ENCODE assay signal across 21 cellular contexts in the genomic region with DNA sequence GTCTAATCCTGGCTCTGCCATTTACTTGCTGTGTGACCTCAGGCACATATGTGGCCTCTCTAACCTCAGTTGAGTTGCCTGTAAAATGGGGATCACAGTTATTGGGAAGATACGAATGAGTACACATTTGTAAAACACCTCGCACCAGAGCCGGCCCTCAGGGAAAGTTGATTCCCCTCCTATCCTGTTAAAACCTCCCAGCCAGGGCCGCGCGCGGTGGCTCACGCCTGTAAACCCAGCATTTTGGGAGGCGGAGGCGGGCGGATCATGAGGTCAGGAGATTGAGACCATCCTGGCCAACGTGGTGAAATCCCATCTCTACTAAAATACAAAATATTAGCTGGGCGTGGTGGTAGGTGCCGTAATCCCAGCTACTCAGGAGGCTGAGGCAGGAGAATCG. TPM values are rescaled to one million over a fixed set of nuclear protein-coding genes. Genes with fewer than 3 reads are reported as not detected.
A peak's percentile ranks its signal among the peaks of the same experiment; 100 is the strongest.
DNase-seq lines count a peak whose midpoint lies in the region; ATAC-seq and TF ChIP-seq lines count a peak whose summit lies in the region.
"Had no signal": no experiment of that assay in that cellular context is flagged by ENCODE, and none has a peak within 500 bp of the region (broad histone marks: within the 10 kb centered on the region; RNA-seq: fewer than 3 reads in every experiment).

No MANE protein-coding gene starts in this region.

- H3K27me3 ChIP-seq in heart left ventricle, result no peaks in the 10 kb centered on the region
- no peaks in the 10 kb centered on the region for H3K27me3 ChIP-seq in HL-60 (ENCODE audit: insufficient read depth, poor library complexity, severe bottlenecking)
- no peaks in the 10 kb centered on the region for H3K27me3 ChIP-seq in neuronal stem cell (ENCODE audit: control insufficient read depth in 3 of 3, insufficient read depth in 3 of 3, low read depth in 1 of 3, low read length in 3 of 3)

- WGBS in heart left ventricle, 4 donors, result 87 to 95% (median 93%) methylated on average over 13 to 15 of the region's 15 CpGs
- WGBS in neuronal stem cell (ENCODE audit: extremely low coverage in 2 of 2, insufficient read length in 2 of 2, insufficient replicate concordance in 1 of 2), 2 donors, result no CpG with 5 or more reads among the region's 15 CpGs

- H3K4me3 ChIP-seq in heart left ventricle, result no peak overlapping the region
- no peak overlapping the region for H3K4me3 ChIP-seq in HL-60 (replicated peaks; ENCODE audit: insufficient read depth, low read length)
- H3K4me3 ChIP-seq in neuronal stem cell (ENCODE audit: low read length in 2 of 2), result no peak overlapping the region
- H3K4me3 ChIP-seq: GM23248, HAP-1, K562 had no signal

- no peak for TF ChIP-seq POLR2A in heart left ventricle (IDR thresholded peaks at IDR 0.05)

- H3K36me3 ChIP-seq in heart left ventricle, result peaks cover 0 to 7% (median 0%) of the 10 kb centered on the region in 9 donors
- peaks cover 0 to 3% of the 10 kb centered on the region in 2 donors for H3K36me3 ChIP-seq in neuronal stem cell (replicated peaks in 1 of 2; ENCODE audit: control insufficient read depth in 2 of 2, insufficient read depth in 2 of 2, low read length in 2 of 2)
- H3K36me3 ChIP-seq: HAP-1 had no signal

- H3K23ac ChIP-seq in neuronal stem cell (ENCODE audit: low read depth, low read length, poor library complexity), result no peak overlapping the region

- no peak overlapping the region for H2BK12ac ChIP-seq in neuronal stem cell (ENCODE audit: low read length)

- H3K9ac ChIP-seq in neuronal stem cell (ENCODE audit: low read depth, low read length, poor library complexity), result no peak overlapping the region
- H3K9ac ChIP-seq: GM23248 had no signal

- H3K27me3 Mint-ChIP-seq in stimulated activated naive B cell treated with anti-CD40 and anti-IgM and Interleukin-4, amounts not matched to agents 10 μg/mL and 1 μg/mL and 100 μg/mL, for 72 hours, result no peaks in the 10 kb centered on the region

- no peak for ATAC-seq in left ventricle myocardium superior
- no peak for ATAC-seq in heart left ventricle
- no peak for ATAC-seq in stimulated activated naive B cell treated with anti-CD40 and anti-IgM and Interleukin-4, amounts not matched to agents 10 μg/mL and 1 μg/mL and 100 μg/mL, for 72 hours (replicated peaks)

- H3K4ac ChIP-seq in neuronal stem cell (ENCODE audit: low read length), result no peak overlapping the region

- no peak overlapping the region for H2AFZ ChIP-seq in neuronal stem cell (ENCODE audit: low read length)
- H2AFZ ChIP-seq: GM23248 had no signal

- peaks cover 22 to 38% of the 10 kb centered on the region in 2 donors for H3K36me3 Mint-ChIP-seq in stimulated activated naive B cell treated with anti-CD40 and anti-IgM and Interleukin-4, amounts not matched to agents 10 μg/mL and 1 μg/mL and 100 μg/mL, for 72 hours
- H3K36me3 Mint-ChIP-seq: CD4-positive, alpha-beta memory T cell had no signal

- H3K79me1 ChIP-seq in neuronal stem cell (ENCODE audit: low read depth, low read length), result peaks cover 1% of the 10 kb centered on the region

- no peak overlapping the region for H3K4me2 ChIP-seq in neuronal stem cell (ENCODE audit: insufficient read depth, low read length, poor library complexity, severe bottlenecking)

- no peak overlapping the region for H4K91ac ChIP-seq in neuronal stem cell (ENCODE audit: low read depth, low read length, poor library complexity)

- H3K4me1 ChIP-seq in heart left ventricle (peaks cover 0 to 38% (median 2%) of the 10 kb centered on the region in 12 donors), neuronal stem cell (ENCODE audit: control insufficient read depth in 2 of 2, insufficient read depth in 1 of 2, low read depth in 1 of 2, low read length in 2 of 2) (peaks cover 0 to 5% of the 10 kb centered on the region in 2 donors)
- H3K4me1 ChIP-seq: HAP-1 had no signal

- TF ChIP-seq CTCF in heart left ventricle (IDR thresholded peaks at IDR 0.05) (no peak), HL-60 (IDR thresholded peaks at IDR 0.05; ENCODE audit: insufficient read depth, low read length) (no peak)

- peaks cover 23 to 26% of the 10 kb centered on the region in 2 donors for H3K4me1 Mint-ChIP-seq in stimulated activated naive B cell treated with anti-CD40 and anti-IgM and Interleukin-4, amounts not matched to agents 10 μg/mL and 1 μg/mL and 100 μg/mL, for 72 hours

- no peaks in the 10 kb centered on the region for H3K9me3 ChIP-seq in heart left ventricle
- H3K9me3 ChIP-seq in neuronal stem cell (replicated peaks in 1 of 2; ENCODE audit: control insufficient read depth in 2 of 2, insufficient read depth in 1 of 2, low read depth in 1 of 2, low read length in 2 of 2), result peaks cover 0 to 19% of the 10 kb centered on the region in 2 donors
- H3K9me3 ChIP-seq: HAP-1 had no signal

- peaks cover 0 to 3% of the 10 kb centered on the region in 2 donors for H3K9me3 Mint-ChIP-seq in stimulated activated naive B cell treated with anti-CD40 and anti-IgM and Interleukin-4, amounts not matched to agents 10 μg/mL and 1 μg/mL and 100 μg/mL, for 72 hours
- H3K9me3 Mint-ChIP-seq: CD4-positive, alpha-beta memory T cell had no signal

- intact Hi-C loops in left ventricle myocardium superior (cut with micrococcal nuclease), result no loop called here
- intact Hi-C loops in heart left ventricle (cut with DNase I), result no loop called here

- H3K18ac ChIP-seq in neuronal stem cell (ENCODE audit: low read length), result no peak overlapping the region

- H2AK5ac ChIP-seq in neuronal stem cell (ENCODE audit: low read depth, low read length), result peak overlapping the region; percentile 20

- no peak overlapping the region for H2BK15ac ChIP-seq in neuronal stem cell (ENCODE audit: low read length)

- no peak overlapping the region for H2BK5ac ChIP-seq in neuronal stem cell (ENCODE audit: low read length)

- DNase-seq in left ventricle myocardium superior (peak; percentile 28), heart left ventricle (no peak), HL-60 (ENCODE audit: low read depth in 1 of 2, low spot score in 1 of 2) (no peak), neuronal stem cell (ENCODE audit: low spot score) (no peak), NCI-H1105 treated with DMSO at 0.1 percent for 48 hours (lab: John Stamatoyannopoulos, UW) (no peak), RPMI8226 (no peak), dermis blood vessel endothelial cell (no peak)
- no peak for DNase-seq in stimulated activated naive B cell treated with anti-CD40 and anti-IgM and Interleukin-4, amounts not matched to agents 10 μg/mL and 1 μg/mL and 100 μg/mL, for 72 hours
- DNase-seq: 8988T; CD4-positive, alpha-beta memory T cell; DMS153; DMS79; GM23248; IMR-90 had no signal

- no peak overlapping the region for H3K4me3 Mint-ChIP-seq in stimulated activated naive B cell treated with anti-CD40 and anti-IgM and Interleukin-4, amounts not matched to agents 10 μg/mL and 1 μg/mL and 100 μg/mL, for 72 hours
- H3K4me3 Mint-ChIP-seq: CD4-positive, alpha-beta memory T cell had no signal

- H4K8ac ChIP-seq in neuronal stem cell (ENCODE audit: low read depth, low read length), result no peak overlapping the region

- H2BK120ac ChIP-seq in neuronal stem cell (ENCODE audit: low read depth, low read length), result no peak overlapping the region

- H3K27ac Mint-ChIP-seq in stimulated activated naive B cell treated with anti-CD40 and anti-IgM and Interleukin-4, amounts not matched to agents 10 μg/mL and 1 μg/mL and 100 μg/mL, for 72 hours, result peak overlapping the region; percentile 92
- H3K27ac Mint-ChIP-seq: CD4-positive, alpha-beta memory T cell had no signal

- H3K27ac ChIP-seq in heart left ventricle (peak overlapping the region in 1 of 12 donors; percentile 70), HL-60 (replicated peaks) (peak overlapping the region; percentile 96), neuronal stem cell (replicated peaks; ENCODE audit: low read length) (no peak overlapping the region)
- H3K27ac ChIP-seq: C4-2B, GM23248 had no signal

- no peak overlapping the region for H3K14ac ChIP-seq in neuronal stem cell (ENCODE audit: low read length)

RNA-seq across cellular contexts. Expression of a gene that starts 7.8 kb away (rescaled TPM):
- 2,596 TPM for total RNA-seq in left ventricle myocardium superior
- 1,000 to 10,000 TPM; 1,340 to 3,074 (median 2,074) TPM for total RNA-seq in heart left ventricle
- 1,000 to 10,000 TPM in 1 of 2 donors, 100 to 1,000 TPM in 1; 425 to 1,204 TPM for polyA plus RNA-seq in heart left ventricle
- not detected for polyA plus RNA-seq in neuronal stem cell (2013, experiment 1 of 2)
- 0.01 TPM for polyA plus RNA-seq in neuronal stem cell (2013, experiment 2 of 2)
- not detected in 2 replicates for total RNA-seq in dermis blood vessel endothelial cell
- total RNA-seq: A673; CD4-positive, alpha-beta memory T cell; GM23248; H4; HT1080; IMR-90; K562 had no signal
- polyA plus RNA-seq: AG04450; CD4-positive, alpha-beta memory T cell; GM23248; IMR-90 had no signal

RNA-seq across cellular contexts. Expression of a gene that starts 18.0 kb away (rescaled TPM):
- total RNA-seq in left ventricle myocardium superior (11.2 TPM), heart left ventricle (10 to 100 TPM in 4 of 9 donors, 1 to 10 TPM in 5; 2.8 to 78.9 (median 8.5) TPM), dermis blood vessel endothelial cell (not detected in 2 replicates)
- 1 to 10 TPM; 4.3 to 7.7 TPM for polyA plus RNA-seq in heart left ventricle
- not detected for polyA plus RNA-seq in neuronal stem cell (2013, experiment 1 of 2)
- polyA plus RNA-seq in neuronal stem cell (2013, experiment 2 of 2), result 0.03 TPM
- total RNA-seq: A673, GM23248, H4, HT1080, IMR-90 had no signal
- polyA plus RNA-seq: AG04450, IMR-90 had no signal

RNA-seq across cellular contexts. Expression of a gene that starts 48.0 kb away (rescaled TPM):
- total RNA-seq in left ventricle myocardium superior (39.5 TPM), heart left ventricle (10 to 100 TPM; 33.5 to 82.8 (median 45.3) TPM), dermis blood vessel endothelial cell (72.8 and 78.0 TPM in 2 replicates)
- polyA plus RNA-seq in heart left ventricle, result 10 to 100 TPM; 56.5 to 97.3 TPM
- polyA plus RNA-seq in neuronal stem cell (2013, experiment 1 of 2), result 21.6 TPM
- 20.9 TPM for polyA plus RNA-seq in neuronal stem cell (2013, experiment 2 of 2)

Comparison
In these comparisons a context has a peak if more than half of its experiments do, and no peak if none do; other contexts are left out.
1. RNA of a gene that starts 7.8 kb away (total RNA-seq): 2,596 TPM in left ventricle myocardium superior (single experiment) and 1,340 to 3,074 TPM in heart left ventricle; not detected in dermis blood vessel endothelial cell; every median in the first group is over 1,000 times any median in the second.